In the genomic region with DNA sequence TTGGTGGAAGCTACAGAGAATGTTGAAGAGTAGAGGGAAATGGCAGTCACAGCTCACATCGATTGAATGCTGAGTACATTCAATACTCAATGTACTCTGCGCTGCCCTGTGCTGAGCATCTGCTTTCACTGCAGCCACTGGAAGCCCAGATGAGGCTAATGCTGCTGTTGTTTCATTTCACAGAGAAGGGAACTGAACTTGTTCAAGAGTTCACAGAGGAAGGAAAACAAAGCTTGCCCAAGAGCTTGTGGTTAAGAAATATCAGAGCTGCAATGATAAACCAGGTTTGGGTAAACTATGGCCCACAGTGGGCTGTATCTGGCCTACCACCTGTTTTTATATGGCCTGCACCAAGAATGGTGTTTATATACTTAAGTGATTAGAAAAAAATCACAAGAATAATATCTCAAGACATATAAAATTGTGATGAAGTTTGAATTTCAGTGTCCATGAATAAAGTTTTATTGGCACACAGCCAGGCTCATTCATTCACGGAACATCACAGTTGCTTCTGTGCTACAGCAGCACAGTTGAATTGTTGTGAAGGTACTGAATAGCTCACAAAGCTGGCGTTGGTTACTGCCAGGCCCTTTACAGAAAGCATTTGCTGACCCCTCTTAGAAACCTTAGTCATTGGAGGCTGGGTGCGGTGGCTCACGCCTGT, we compare ENCODE assay signal across 14 cellular contexts.
DNase-seq lines count a peak whose midpoint lies in the region; ATAC-seq and TF ChIP-seq lines count a peak whose summit lies in the region.
"Had no signal": no experiment of that assay in that cellular context is flagged by ENCODE, and none has a peak within 500 bp of the region (broad histone marks: within the 10 kb centered on the region; RNA-seq: fewer than 3 reads in every experiment).

No MANE protein-coding gene starts in this region.

- no peak overlapping the region for H3K27ac ChIP-seq in fibroblast of lung (ENCODE audit: insufficient read depth, low read length)
- no peak overlapping the region for H3K27ac ChIP-seq in naive thymus-derived CD4-positive, alpha-beta T cell (ENCODE audit: low read depth, low read length)
- no peak overlapping the region for H3K27ac ChIP-seq in gastrocnemius medialis
- H3K27ac ChIP-seq: colonic mucosa had no signal

- no peak overlapping the region for H3K9ac ChIP-seq in fibroblast of lung (ENCODE audit: insufficient read depth, low read length)

- intact Hi-C loops in naive thymus-derived CD4-positive, alpha-beta T cell (cut with micrococcal nuclease), result no loop called here
- intact Hi-C loops in gastrocnemius medialis (cut with DNase I; ENCODE audit: low total_unique reads), result no loop called here

- H3K27me3 ChIP-seq in fibroblast of lung (ENCODE audit: control insufficient read depth, insufficient read depth, low read length), result no peaks in the 10 kb centered on the region
- no peaks in the 10 kb centered on the region for H3K27me3 ChIP-seq in naive thymus-derived CD4-positive, alpha-beta T cell (ENCODE audit: control insufficient read depth in 2 of 2, insufficient read depth in 2 of 2, low read length in 2 of 2)
- no peaks in the 10 kb centered on the region for H3K27me3 ChIP-seq in gastrocnemius medialis
- H3K27me3 ChIP-seq: colonic mucosa had no signal

- POLR2A ChIA-PET in naive thymus-derived CD4-positive, alpha-beta T cell (lab: Charles Lee), result no interaction called here

- in situ Hi-C loops in gastrocnemius medialis (cut with MboI; ENCODE audit: low sequenced_read_pairs in 4 of 4), result no loop called here

- H3K79me2 ChIP-seq in fibroblast of lung (ENCODE audit: control insufficient read depth, insufficient read depth, low read length), result no peaks in the 10 kb centered on the region

- TF ChIP-seq CTCF in fibroblast of lung (conservative IDR thresholded peaks at IDR 0.05 in 1 of 2, IDR thresholded peaks at IDR 0.05 in 1 of 2; ENCODE audit: low read depth in 1 of 2, low read length in 2 of 2), result no peak
- TF ChIP-seq CTCF in gastrocnemius medialis (IDR thresholded peaks at IDR 0.05 in 4 of 5, conservative IDR thresholded peaks at IDR 0.05 in 1 of 5), result no peak

- H3K9me3 ChIP-seq in fibroblast of lung (ENCODE audit: control insufficient read depth, insufficient read depth, low read depth, low read length) (no peaks in the 10 kb centered on the region), gastrocnemius medialis (no peaks in the 10 kb centered on the region)
- H3K9me3 ChIP-seq in naive thymus-derived CD4-positive, alpha-beta T cell (ENCODE audit: control insufficient read depth in 2 of 3, low read length in 3 of 3), result no peaks in the 10 kb centered on the region
- H3K9me3 ChIP-seq: Caco-2, colonic mucosa had no signal

- TF ChIP-seq POLR2A in gastrocnemius medialis (IDR thresholded peaks at IDR 0.05), result no peak

- H3K36me3 ChIP-seq in fibroblast of lung (ENCODE audit: control insufficient read depth, insufficient read depth, low read length), result no peaks in the 10 kb centered on the region
- no peaks in the 10 kb centered on the region for H3K36me3 ChIP-seq in naive thymus-derived CD4-positive, alpha-beta T cell (ENCODE audit: control insufficient read depth in 2 of 3, insufficient read depth in 3 of 3, low read length in 3 of 3)
- no peaks in the 10 kb centered on the region for H3K36me3 ChIP-seq in gastrocnemius medialis
- H3K36me3 ChIP-seq: colonic mucosa had no signal

- H3K36me3 Mint-ChIP-seq in naive thymus-derived CD4-positive, alpha-beta T cell, result peaks cover 0 to 3% (median 0%) of the 10 kb centered on the region in 5 donors

- no peaks in the 10 kb centered on the region for H4K20me1 ChIP-seq in fibroblast of lung (ENCODE audit: control insufficient read depth, extremely low read depth, insufficient read depth, low read length)

- peaks cover 0 to 3% (median 0%) of the 10 kb centered on the region in 11 donors for H3K9me3 Mint-ChIP-seq in naive thymus-derived CD4-positive, alpha-beta T cell

- CTCF ChIA-PET in naive thymus-derived CD4-positive, alpha-beta T cell (lab: Charles Lee), result no interaction called here

- peaks cover 0 to 23% (median 14%) of the 10 kb centered on the region in 5 donors for H3K27me3 Mint-ChIP-seq in naive thymus-derived CD4-positive, alpha-beta T cell

- H3K4me1 ChIP-seq in fibroblast of lung (ENCODE audit: control insufficient read depth, extremely low read depth, insufficient read depth, low read length) (no peaks in the 10 kb centered on the region), gastrocnemius medialis (peaks cover 0 to 3% of the 10 kb centered on the region in 2 donors)
- no peaks in the 10 kb centered on the region for H3K4me1 ChIP-seq in naive thymus-derived CD4-positive, alpha-beta T cell (ENCODE audit: control insufficient read depth in 2 of 2, insufficient read depth in 2 of 2, low read length in 2 of 2)
- H3K4me1 ChIP-seq: Caco-2, colonic mucosa had no signal

- no peak overlapping the region for H3K4me2 ChIP-seq in fibroblast of lung (ENCODE audit: extremely low read depth, insufficient read depth, low read length)

- DNase-seq in GF-D8 (lab: John Stamatoyannopoulos, UW) (peak; percentile 69), NOMO-1 (lab: John Stamatoyannopoulos, UW; ENCODE audit: unreplicated experiment in 2 of 2) (peak; percentile 56 to 79), fibroblast of lung (ENCODE audit: low read depth in 2 of 2) (peak; percentile 11 to 13), gastrocnemius medialis (no peak), NCI-H2081 treated with DMSO at 0.1 percent for 48 hours (lab: John Stamatoyannopoulos, UW) (no peak), kidney glomerular epithelial cell (lab: John Stamatoyannopoulos, UW) (no peak), dedifferentiated amniotic fluid mesenchymal stem cell (ENCODE audit: extremely low spot score) (no peak)
- DNase-seq in naive thymus-derived CD4-positive, alpha-beta T cell, result no peak
- DNase-seq: Caco-2, colonic mucosa, EL, NCI-H345, T1000 had no signal

- no peak overlapping the region for H3K27ac Mint-ChIP-seq in naive thymus-derived CD4-positive, alpha-beta T cell

- H3K4me1 Mint-ChIP-seq in naive thymus-derived CD4-positive, alpha-beta T cell, result peaks cover 0 to 8% (median 0%) of the 10 kb centered on the region in 7 donors

- H3K4me3 Mint-ChIP-seq in naive thymus-derived CD4-positive, alpha-beta T cell, result no peak overlapping the region

- no peak overlapping the region for H3K4me3 ChIP-seq in fibroblast of lung (replicated peaks in 1 of 4; ENCODE audit: control extremely low read depth in 1 of 4, insufficient read depth in 1 of 4, low read depth in 3 of 4, low read length in 4 of 4)
- H3K4me3 ChIP-seq in naive thymus-derived CD4-positive, alpha-beta T cell (ENCODE audit: low read length), result no peak overlapping the region
- H3K4me3 ChIP-seq in gastrocnemius medialis, result no peak overlapping the region
- H3K4me3 ChIP-seq: colonic mucosa had no signal

- no peak overlapping the region for H2AFZ ChIP-seq in fibroblast of lung (ENCODE audit: low read length)

- ATAC-seq in naive thymus-derived CD4-positive, alpha-beta T cell, result peak; percentile 52
- no peak for ATAC-seq in gastrocnemius medialis
- ATAC-seq: sciatic nerve had no signal

Comparison
In these comparisons a context has a peak if more than half of its experiments do, and no peak if none do; other contexts are left out.
1. DNase-seq: peak in GF-D8 (single experiment), NOMO-1 (2 of 2) and fibroblast of lung (2 of 2); none in naive thymus-derived CD4-positive, alpha-beta T cell (0 of 9), gastrocnemius medialis (0 of 2), NCI-H2081 treated with DMSO at 0.1 percent for 48 hours (single experiment), kidney glomerular epithelial cell (single experiment) and dedifferentiated amniotic fluid mesenchymal stem cell (single experiment).